ENCODE assay signal across 21 cellular contexts in genomic region chr15:58190419-58190818, GRCh38. TPM values are rescaled to one million over a fixed set of nuclear protein-coding genes. Genes with fewer than 3 reads are reported as not detected.
DNase-seq lines count a peak whose midpoint lies in the region; ATAC-seq and TF ChIP-seq lines count a peak whose summit lies in the region.
"Had no signal": no experiment of that assay in that cellular context is flagged by ENCODE, and none has a peak within 500 bp of the region (broad histone marks: within the 10 kb centered on the region; RNA-seq: fewer than 3 reads in every experiment).

No MANE protein-coding gene starts in this region.

- H3K27ac ChIP-seq in osteoblast (ENCODE audit: low read depth, low read length), result no peak overlapping the region
- no peak overlapping the region for H3K27ac ChIP-seq in lower lobe of right lung
- H3K27ac ChIP-seq: HL-60, Peyer's patch had no signal

- TF ChIP-seq CTCF in epithelial cell of esophagus (IDR thresholded peaks at IDR 0.05; ENCODE audit: insufficient read depth, low read depth, low read length, missing control alignments), result no peak
- no peak for TF ChIP-seq CTCF in osteoblast (IDR thresholded peaks at IDR 0.05; ENCODE audit: extremely low read depth, low read depth, low read length)
- no peak for TF ChIP-seq CTCF in lower lobe of right lung (IDR thresholded peaks at IDR 0.05)

- CTCF ChIA-PET in T-cell (lab: Charles Lee), result no interaction called here

- H3K27me3 ChIP-seq in osteoblast (ENCODE audit: insufficient read depth, low read length), result peaks cover 16% of the 10 kb centered on the region
- peaks cover 3% of the 10 kb centered on the region for H3K27me3 ChIP-seq in lower lobe of right lung (ENCODE audit: low read depth)
- H3K27me3 ChIP-seq: Peyer's patch had no signal

- H3K36me3 Mint-ChIP-seq in T-cell, result no peaks in the 10 kb centered on the region
- H3K36me3 Mint-ChIP-seq: CD14-positive monocyte had no signal

- no peaks in the 10 kb centered on the region for H3K36me3 ChIP-seq in osteoblast (ENCODE audit: insufficient read depth, low read length)
- no peaks in the 10 kb centered on the region for H3K36me3 ChIP-seq in lower lobe of right lung
- H3K36me3 ChIP-seq: MG63, Peyer's patch had no signal

- intact Hi-C loops in lower lobe of right lung (cut with DNase I), result no loop called here

- H3K9me3 Mint-ChIP-seq in T-cell, result peaks cover 0 to 4% (median 0%) of the 10 kb centered on the region in 3 donors

- ATAC-seq in lower lobe of right lung (no peak), HG02938 (IDR thresholded peaks at IDR 0.05; ENCODE audit: unreplicated experiment) (no peak), T-cell (replicated peaks in 1 of 4) (no peak)
- ATAC-seq: GM23338 had no signal

- H3K4me1 ChIP-seq in osteoblast (ENCODE audit: insufficient read depth, low read length), result no peaks in the 10 kb centered on the region
- H3K4me1 ChIP-seq in lower lobe of right lung, result no peaks in the 10 kb centered on the region
- H3K4me1 ChIP-seq: Peyer's patch had no signal

- H3K27me3 Mint-ChIP-seq in T-cell, result peaks cover 35 to 57% of the 10 kb centered on the region in 2 donors

- no peaks in the 10 kb centered on the region for H4K20me1 ChIP-seq in osteoblast (ENCODE audit: insufficient read depth, low read length)

- no peak overlapping the region for H3K4me2 ChIP-seq in osteoblast (ENCODE audit: insufficient read depth, low read length)
- H3K4me2 ChIP-seq: GM23338 had no signal

- H3K4me3 ChIP-seq in epithelial cell of esophagus (ENCODE audit: low read length) (no peak overlapping the region), osteoblast (ENCODE audit: insufficient read depth, low read length) (no peak overlapping the region), lower lobe of right lung (no peak overlapping the region)
- H3K4me3 ChIP-seq: GM23338, MG63, Peyer's patch had no signal

- no peak overlapping the region for H3K27ac Mint-ChIP-seq in T-cell
- H3K27ac Mint-ChIP-seq: CD14-positive monocyte, GM23338, HFFc6 had no signal

- no peaks in the 10 kb centered on the region for H3K79me2 ChIP-seq in osteoblast (ENCODE audit: insufficient read depth, low read length)

- no peaks in the 10 kb centered on the region for H3K9me3 ChIP-seq in osteoblast (ENCODE audit: low read depth, low read length)
- no peaks in the 10 kb centered on the region for H3K9me3 ChIP-seq in lower lobe of right lung
- H3K9me3 ChIP-seq: MG63, Peyer's patch had no signal

- H3K4me3 Mint-ChIP-seq in T-cell, result no peak overlapping the region
- H3K4me3 Mint-ChIP-seq: CD14-positive monocyte, GM23338, HFFc6 had no signal

- no peak overlapping the region for H2AFZ ChIP-seq in osteoblast (ENCODE audit: low read length)
- H2AFZ ChIP-seq: GM23338 had no signal

- POLR2A ChIA-PET in T-cell (lab: Charles Lee), result no interaction called here

- DNase-seq in EH (ENCODE audit: low read depth), result peak; percentile 32
- DNase-seq in M059J (ENCODE audit: low read depth), result peak; percentile 33
- DNase-seq in epithelial cell of esophagus (ENCODE audit: low read depth), result peak; percentile 67
- DNase-seq in osteoblast (ENCODE audit: insufficient read length, low spot score, missing footprints), result peak; percentile 50
- no peak for DNase-seq in NCI-H187 (lab: John Stamatoyannopoulos, UW)
- DNase-seq in lower lobe of right lung, result no peak
- no peak for DNase-seq in T-cell
- DNase-seq: COR-L47, DMS53, HFFc6, KG1, MG63, NCI-H1105, NCI-H1930, NCI-H2171, Peyer's patch had no signal

- H3K4me1 Mint-ChIP-seq in T-cell, result peaks cover 0 to 4% (median 2%) of the 10 kb centered on the region in 3 donors
- H3K4me1 Mint-ChIP-seq: CD14-positive monocyte had no signal

RNA-seq across cellular contexts. Expression of gene AQP9, which starts 52.2 kb away (rescaled TPM):
- total RNA-seq in M059J (2014; rRNA removed; shearing (Covaris generic)), result not detected in 2 replicates
- under 0.01 TPM in 2 replicates for total RNA-seq in osteoblast
- total RNA-seq in lower lobe of right lung, result 60.3 TPM
- total RNA-seq in T-cell, result under 1 TPM in 2 of 5 donors, not detected in 3; 0.09 to 0.23 TPM
- total RNA-seq: GM23338, HFFc6, NCI-H460 had no signal

Comparison
In these comparisons a context has a peak if more than half of its experiments do, and no peak if none do; other contexts are left out.
1. DNase-seq: peak in EH (single experiment), M059J (single experiment), epithelial cell of esophagus (single experiment) and osteoblast (single experiment); none in NCI-H187 (0 of 2), lower lobe of right lung (single experiment) and T-cell (0 of 34).
2. RNA of gene AQP9, which starts 52.2 kb away (total RNA-seq): 60.3 TPM in lower lobe of right lung (single experiment); 0.09 to 0.23 TPM in T-cell, not detected in M059J and under 0.01 TPM in osteoblast; every median in the first group is over 10 times any median in the second.